27 cellular contexts compared by ENCODE assay signal in the genomic region with DNA sequence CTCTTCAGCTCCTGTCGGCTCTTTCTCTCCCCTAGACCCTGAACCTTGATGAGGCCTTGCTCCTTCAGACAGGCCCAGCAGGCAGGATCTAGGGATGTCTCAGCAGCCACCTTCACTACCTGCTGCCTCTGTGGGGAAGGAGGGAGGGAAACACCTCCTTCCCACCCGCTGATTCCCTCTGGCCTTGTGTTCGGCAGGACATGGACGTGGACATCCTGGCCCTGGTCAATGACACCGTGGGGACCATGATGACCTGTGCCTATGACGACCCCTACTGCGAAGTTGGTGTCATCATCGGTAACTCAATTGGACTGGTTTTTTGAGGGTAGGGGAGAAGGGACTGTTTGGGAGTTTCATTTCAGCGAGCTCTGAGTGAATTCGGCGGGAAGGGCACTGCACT. TPM values are rescaled to one million over a fixed set of nuclear protein-coding genes. Genes with fewer than 3 reads are reported as not detected.
"Had no signal": no experiment of that assay in that cellular context is flagged by ENCODE, and none has a peak within 500 bp of the region (broad histone marks: within the 10 kb centered on the region; RNA-seq: fewer than 3 reads in every experiment).

No MANE protein-coding gene starts in this region.

- H3K4me2 ChIP-seq: hepatocyte had no signal

- H3K27me3 Mint-ChIP-seq: activated naive CD8-positive, alpha-beta T cell treated with anti-CD3 and anti-CD28 coated beads, Interleukin-2, amount 10 ng/mL, durations not matched to agents 7 days and 5 days; effector memory CD8-positive, alpha-beta T cell had no signal

- H2AFZ ChIP-seq: hepatocyte, parathyroid adenoma had no signal

- H3K27ac ChIP-seq: brain microvascular endothelial cell, hepatocyte, parathyroid adenoma, right atrium auricular region, testis, uterus, VCaP had no signal

- H3K4me3 ChIP-seq: ascending aorta, gastroesophageal sphincter, hepatocyte, right atrium auricular region, testis, uterus had no signal

- H3K79me2 ChIP-seq: hepatocyte, parathyroid adenoma had no signal

- ATAC-seq: effector memory CD8-positive, alpha-beta T cell; gastroesophageal sphincter; left ventricle myocardium superior; stimulated activated naive CD8-positive, alpha-beta T cell treated with anti-CD3 and anti-CD28 coated beads, Interleukin-15, Interleukin-2, amounts not matched to agents 100 U/mL and 50 U/mL, for 24 hours had no signal

- H3K9me3 Mint-ChIP-seq: activated naive CD4-positive, alpha-beta T cell treated with anti-CD3 and anti-CD28 coated beads, Interleukin-2, amount 10 ng/mL, durations not matched to agents 7 days and 5 days; activated naive CD8-positive, alpha-beta T cell treated with anti-CD3 and anti-CD28 coated beads, Interleukin-2, amount 10 ng/mL, durations not matched to agents 7 days and 5 days; activated T-helper 1 cell treated with anti-CD3 and anti-CD28 coated beads, Interleukin-12 subunit alpha, Interleukin-12 subunit beta, Interleukin-2, Interleukin-4 antibody, amounts not matched to agents 30 ng/mL and 10 ng/mL and 1 ng/mL, durations not matched to agents 14 hours and 24 hours and 36 hours; effector memory CD8-positive, alpha-beta T cell; nephron progenitor cell; type B pancreatic cell had no signal

- H3K4me3 Mint-ChIP-seq: activated naive CD4-positive, alpha-beta T cell treated with anti-CD3 and anti-CD28 coated beads, Interleukin-2, amount 10 ng/mL, durations not matched to agents 7 days and 5 days; activated naive CD8-positive, alpha-beta T cell treated with anti-CD3 and anti-CD28 coated beads, Interleukin-2, amount 10 ng/mL, durations not matched to agents 7 days and 5 days; activated T-helper 1 cell treated with anti-CD3 and anti-CD28 coated beads, Interleukin-12 subunit alpha, Interleukin-12 subunit beta, Interleukin-2, Interleukin-4 antibody, amounts not matched to agents 30 ng/mL and 10 ng/mL and 1 ng/mL, durations not matched to agents 14 hours and 24 hours and 36 hours; effector memory CD8-positive, alpha-beta T cell; nephron progenitor cell; type B pancreatic cell had no signal

- H3K9ac ChIP-seq: parathyroid adenoma had no signal

- DNase-seq: activated CD4-positive, alpha-beta T cell treated with anti-CD3 and anti-CD28 coated beads for 4 hours; activated CD4-positive, alpha-beta T cell treated with anti-CD3 and anti-CD28 coated beads, Interleukin-2, amount 50 U/mL, for 4 hours; activated gamma-delta T cell; activated naive CD4-positive, alpha-beta T cell treated with anti-CD3 and anti-CD28 coated beads, Interleukin-2, amount 10 ng/mL, durations not matched to agents 7 days and 5 days; activated naive CD8-positive, alpha-beta T cell treated with anti-CD3 and anti-CD28 coated beads, Interleukin-2, amount 10 ng/mL, durations not matched to agents 7 days and 5 days; activated T-cell treated with anti-CD3 and anti-CD28 coated beads for 4 hours; brain microvascular endothelial cell; caudate nucleus; cortex of kidney; effector memory CD8-positive, alpha-beta T cell; left ventricle myocardium superior; nephron progenitor cell; nucleus accumbens; stimulated activated naive CD8-positive, alpha-beta T cell treated with anti-CD3 and anti-CD28 coated beads, Interleukin-15, Interleukin-2, amounts not matched to agents 100 U/mL and 50 U/mL, for 24 hours; testis; uterus had no signal

- H3K36me3 ChIP-seq: ascending aorta, brain microvascular endothelial cell, gastroesophageal sphincter, right atrium auricular region, uterus had no signal

- H3K36me3 Mint-ChIP-seq: activated naive CD4-positive, alpha-beta T cell treated with anti-CD3 and anti-CD28 coated beads, Interleukin-2, amount 10 ng/mL, durations not matched to agents 7 days and 5 days; activated naive CD8-positive, alpha-beta T cell treated with anti-CD3 and anti-CD28 coated beads, Interleukin-2, amount 10 ng/mL, durations not matched to agents 7 days and 5 days; type B pancreatic cell had no signal

- H3K27ac Mint-ChIP-seq: activated naive CD4-positive, alpha-beta T cell treated with anti-CD3 and anti-CD28 coated beads, Interleukin-2, amount 10 ng/mL, durations not matched to agents 7 days and 5 days; activated naive CD8-positive, alpha-beta T cell treated with anti-CD3 and anti-CD28 coated beads, Interleukin-2, amount 10 ng/mL, durations not matched to agents 7 days and 5 days; activated T-helper 1 cell treated with anti-CD3 and anti-CD28 coated beads, Interleukin-12 subunit alpha, Interleukin-12 subunit beta, Interleukin-2, Interleukin-4 antibody, amounts not matched to agents 30 ng/mL and 10 ng/mL and 1 ng/mL, durations not matched to agents 14 hours and 24 hours and 36 hours; nephron progenitor cell; type B pancreatic cell had no signal

- H3K4me1 ChIP-seq: parathyroid adenoma, testis, uterus had no signal

- H3K9me3 ChIP-seq: ascending aorta, gastroesophageal sphincter, right atrium auricular region, testis, uterus had no signal

- H3K27me3 ChIP-seq: ascending aorta, brain microvascular endothelial cell, gastroesophageal sphincter, hepatocyte, right atrium auricular region, testis, uterus had no signal

RNA-seq across cellular contexts. Expression of gene HKDC1, which starts 20.3 kb away (rescaled TPM):
- total RNA-seq: ascending aorta, endothelial cell of umbilical vein, left ventricle myocardium superior, lung microvascular endothelial cell, pulmonary artery endothelial cell had no signal
